8 cellular contexts compared by ENCODE assay signal in the genomic region with DNA sequence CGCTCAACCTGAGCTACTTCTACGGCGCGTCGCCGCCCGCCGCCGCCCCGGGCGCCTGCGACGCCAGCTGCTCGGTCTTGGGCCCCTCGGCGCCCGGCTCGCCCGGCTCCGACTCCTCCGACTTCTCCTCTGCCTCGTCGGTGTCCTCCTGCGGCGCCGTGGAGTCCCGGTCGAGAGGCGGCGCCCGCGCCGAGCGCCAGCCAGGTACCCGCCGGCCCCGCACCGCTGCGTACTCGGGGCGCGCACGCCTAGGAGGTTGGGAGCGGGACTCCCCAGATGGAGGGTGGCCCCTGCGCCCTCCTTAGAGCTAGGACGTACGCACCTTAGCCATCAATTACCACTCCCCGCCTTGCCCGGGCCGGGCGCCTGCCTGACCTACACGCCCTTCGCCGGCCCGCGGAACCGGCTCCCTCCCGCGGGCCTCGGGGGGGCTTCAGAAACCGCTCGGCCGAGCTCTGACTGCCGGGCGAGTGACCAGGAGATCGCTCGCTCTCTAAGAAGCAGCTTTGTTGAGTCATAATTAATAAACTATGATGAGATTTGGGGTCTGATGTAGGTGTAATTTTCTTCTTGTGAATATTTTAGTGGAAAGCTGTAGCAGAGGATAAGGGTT. TPM values are rescaled to one million over a fixed set of nuclear protein-coding genes. Genes with fewer than 3 reads are reported as not detected.
DNase-seq lines count a peak whose midpoint lies in the region; ATAC-seq, FAIRE-seq and TF ChIP-seq lines count a peak whose summit lies in the region.

No MANE protein-coding gene starts in this region.

- peak overlapping the region; percentile 89 for H3K4me3 ChIP-seq in BE2C (ENCODE audit: low read depth, low read length)
- peak overlapping the region; percentile 94 for H3K4me3 ChIP-seq in astrocyte (ENCODE audit: insufficient read depth, low read depth, low read length)

- peak overlapping the region; percentile 91 for H3K27ac Mint-ChIP-seq in astrocyte (ENCODE audit: unreplicated experiment)

- no peaks in the 10 kb centered on the region for H3K27me3 ChIP-seq in BE2C
- no peaks in the 10 kb centered on the region for H3K27me3 ChIP-seq in astrocyte (ENCODE audit: insufficient read depth, low read length)

- DNase-seq in BE2C (peak; percentile 66), SW480 (ENCODE audit: low spot score) (peak; percentile 29), astrocyte (ENCODE audit: low read depth) (no peak), iPS-NIHi11 (ENCODE audit: low spot score) (peak; percentile 54), cerebellar nuclear complex (lab: John Stamatoyannopoulos, UW) (no peak)
- DNase-seq in stimulated activated CD4-positive, alpha-beta T cell treated with anti-CD3 and anti-CD28 coated beads, Interleukin-12 subunit alpha, Interleukin-12 subunit beta, amount 100 ng/mL, for 4 hours = peak; percentile 57

- H3K79me2 ChIP-seq in astrocyte (ENCODE audit: insufficient read depth, low read length) = peaks cover 52% of the 10 kb centered on the region

- H3K4me3 Mint-ChIP-seq in astrocyte (ENCODE audit: unreplicated experiment) = peak overlapping the region; percentile 98

- TF ChIP-seq CTCF in BE2C (IDR thresholded peaks at IDR 0.05; ENCODE audit: low read depth, low read length) (no peak; the same call in 1 of the 2 replicates), astrocyte (IDR thresholded peaks at IDR 0.05; ENCODE audit: insufficient read depth, low read depth, low read length) (no peak)

- no peaks in the 10 kb centered on the region for H3K27me3 Mint-ChIP-seq in astrocyte (ENCODE audit: low read depth, unreplicated experiment)

- no peaks in the 10 kb centered on the region for H3K9me3 Mint-ChIP-seq in astrocyte (ENCODE audit: unreplicated experiment)

- H3K4me1 ChIP-seq in BE2C = 0 out of 2 replicates have a peak, but pooled peaks cover 3% of the 10 kb centered on the region
- H3K4me1 ChIP-seq in astrocyte (ENCODE audit: insufficient read depth, low read length) = peaks cover 8% of the 10 kb centered on the region

- peaks cover 32% of the 10 kb centered on the region for H3K36me3 Mint-ChIP-seq in astrocyte (ENCODE audit: low read depth, unreplicated experiment)

- FAIRE-seq in astrocyte (lab: Jason Lieb, UNC) = no peak

- no peak overlapping the region for H2AFZ ChIP-seq in astrocyte (ENCODE audit: low read depth, low read length)

- peak overlapping the region; percentile 89 for H3K4me2 ChIP-seq in astrocyte (ENCODE audit: low read length)

- peaks cover 19% of the 10 kb centered on the region for H3K4me1 Mint-ChIP-seq in astrocyte (ENCODE audit: low read depth, unreplicated experiment)

- peaks cover 52% of the 10 kb centered on the region for H4K20me1 ChIP-seq in astrocyte (ENCODE audit: insufficient read depth, low read length)

- peak overlapping the region; percentile 96 for H3K9ac ChIP-seq in astrocyte (ENCODE audit: low read length)

- H3K27ac ChIP-seq in astrocyte (ENCODE audit: low read depth, low read length) = peak overlapping the region; percentile 62

- peaks cover 10% of the 10 kb centered on the region for H3K36me3 ChIP-seq in BE2C
- H3K36me3 ChIP-seq in astrocyte (ENCODE audit: insufficient read depth, low read length) = peaks cover 33% of the 10 kb centered on the region

- no peaks in the 10 kb centered on the region for H3K9me3 ChIP-seq in BE2C
- no peaks in the 10 kb centered on the region for H3K9me3 ChIP-seq in astrocyte (ENCODE audit: insufficient read depth, low read depth, low read length)

- ATAC-seq in GM18907 (IDR thresholded peaks at IDR 0.05; ENCODE audit: unreplicated experiment) (peak; percentile 33), HG03139 (IDR thresholded peaks at IDR 0.05; ENCODE audit: unreplicated experiment) (peak; percentile 19)

RNA-seq across cellular contexts. Expression of a gene that starts 0.5 kb away (rescaled TPM):
- polyA plus RNA-seq in BE2C (2012; ENCODE audit: insufficient read depth, insufficient read length, low read depth) = 2.0 TPM
- total RNA-seq in astrocyte = 30.6 and 39.6 TPM in 2 replicates

Comparison
In these comparisons a context has a peak if more than half of its experiments do, and no peak if none do; other contexts are left out.
1. DNase-seq: peak in BE2C (single experiment), SW480 (single experiment), iPS-NIHi11 (single experiment) and stimulated activated CD4-positive, alpha-beta T cell treated with anti-CD3 and anti-CD28 coated beads, Interleukin-12 subunit alpha, Interleukin-12 subunit beta, amount 100 ng/mL, for 4 hours (single experiment); none in astrocyte (single experiment) and cerebellar nuclear complex (0 of 2).